In genomic region chr7:83559887-83560286, GRCh38 we compare ENCODE assay signal across 28 cellular contexts.
"Had no signal": no experiment of that assay in that cellular context is flagged by ENCODE, and none has a peak within 500 bp of the region (broad histone marks: within the 10 kb centered on the region; RNA-seq: fewer than 3 reads in every experiment).

No MANE protein-coding gene starts in this region.

- FAIRE-seq: astrocyte, TTC549 had no signal

- H3K4me3 Mint-ChIP-seq: activated CD4-positive, alpha-beta T cell treated with anti-CD3 and anti-CD28 coated beads, Interleukin-2, amount 10 ng/mL, durations not matched to agents 24 days and 14 days; activated CD8-positive, alpha-beta T cell treated with anti-CD3 and anti-CD28 coated beads, Interleukin-2, amount 10 ng/mL, durations not matched to agents 7 days and 5 days; activated naive CD4-positive, alpha-beta T cell treated with anti-CD3 and anti-CD28 coated beads, Interleukin-2, amount 50 U/mL, for 24 hours; activated naive CD8-positive, alpha-beta T cell treated with anti-CD3 and anti-CD28 coated beads, Interleukin-2, amount 10 ng/mL, durations not matched to agents 7 days and 5 days; activated T-cell treated with anti-CD3 and anti-CD28 coated beads, Interleukin-2, amount 50 U/mL, for 24 hours had no signal

- H3K27ac Mint-ChIP-seq: activated CD4-positive, alpha-beta T cell treated with anti-CD3 and anti-CD28 coated beads, Interleukin-2, amount 10 ng/mL, durations not matched to agents 24 days and 14 days; activated CD8-positive, alpha-beta T cell treated with anti-CD3 and anti-CD28 coated beads, Interleukin-2, amount 10 ng/mL, durations not matched to agents 7 days and 5 days; activated naive CD4-positive, alpha-beta T cell treated with anti-CD3 and anti-CD28 coated beads, Interleukin-2, amount 50 U/mL, for 24 hours; activated naive CD8-positive, alpha-beta T cell treated with anti-CD3 and anti-CD28 coated beads, Interleukin-2, amount 10 ng/mL, durations not matched to agents 7 days and 5 days; activated T-cell treated with anti-CD3 and anti-CD28 coated beads, Interleukin-2, amount 50 U/mL, for 24 hours; activated T-helper 2 cell treated with anti-CD3 and anti-CD28 coated beads, Interferon-gamma antibody, Interleukin-2, Interleukin-4, amounts not matched to agents 10 μg/mL and 5 μg/mL and 100 μg/mL, durations not matched to agents 14 hours and 24 hours and 36 hours had no signal

- H3K4me1 Mint-ChIP-seq: activated CD4-positive, alpha-beta T cell treated with anti-CD3 and anti-CD28 coated beads, Interleukin-2, amount 10 ng/mL, durations not matched to agents 24 days and 14 days; activated naive CD4-positive, alpha-beta T cell treated with anti-CD3 and anti-CD28 coated beads, Interleukin-2, amount 50 U/mL, for 24 hours; activated naive CD8-positive, alpha-beta T cell treated with anti-CD3 and anti-CD28 coated beads, Interleukin-2, amount 10 ng/mL, durations not matched to agents 7 days and 5 days had no signal

- H3K36me3 Mint-ChIP-seq: activated naive CD4-positive, alpha-beta T cell treated with anti-CD3 and anti-CD28 coated beads, Interleukin-2, amount 50 U/mL, for 24 hours; activated naive CD8-positive, alpha-beta T cell treated with anti-CD3 and anti-CD28 coated beads, Interleukin-2, amount 10 ng/mL, durations not matched to agents 7 days and 5 days had no signal

- H3K27me3 Mint-ChIP-seq: activated CD4-positive, alpha-beta T cell treated with anti-CD3 and anti-CD28 coated beads, Interleukin-2, amount 10 ng/mL, durations not matched to agents 24 days and 14 days; activated naive CD4-positive, alpha-beta T cell treated with anti-CD3 and anti-CD28 coated beads, Interleukin-2, amount 50 U/mL, for 24 hours; activated naive CD8-positive, alpha-beta T cell treated with anti-CD3 and anti-CD28 coated beads, Interleukin-2, amount 10 ng/mL, durations not matched to agents 7 days and 5 days; activated T-cell treated with anti-CD3 and anti-CD28 coated beads, Interleukin-2, amount 50 U/mL, for 24 hours had no signal

- ATAC-seq: activated CD8-positive, alpha-beta T cell treated with anti-CD3 and anti-CD28 coated beads, Interleukin-2, amount 10 ng/mL, durations not matched to agents 7 days and 5 days; body of pancreas; Panc1 had no signal

- DNase-seq: activated CD4-positive, alpha-beta T cell treated with anti-CD3 and anti-CD28 coated beads, Interleukin-2, amount 10 ng/mL, durations not matched to agents 24 days and 14 days; activated CD4-positive, alpha-beta T cell treated with anti-CD3 and anti-CD28 coated beads, Interleukin-2, amount 50 U/mL, for 4 hours; activated CD8-positive, alpha-beta T cell treated with anti-CD3 and anti-CD28 coated beads, Interleukin-2, amount 10 ng/mL, durations not matched to agents 7 days and 5 days; activated gamma-delta T cell; activated naive CD4-positive, alpha-beta T cell treated with Interleukin-2 at 50 U/mL for 16 hours; activated naive CD8-positive, alpha-beta T cell treated with anti-CD3 and anti-CD28 coated beads, Interleukin-2, amount 10 ng/mL, durations not matched to agents 7 days and 5 days; activated T-cell treated with anti-CD3 and anti-CD28 coated beads, Interleukin-2, amount 50 U/mL, for 24 hours; adrenal gland; body of pancreas; Kasumi-1; MG63; NCI-H1048; NCI-H1105 treated with DMSO at 0.1 percent for 48 hours; NCI-H1436; NCI-H1694; NCI-H1930; NCI-H2081 treated with DMSO at 0.1 percent for 48 hours; NCI-H226; NCI-H446 treated with DMSO at 0.1 percent for 48 hours; NCI-H524; SHP77; SJCRH30; T1000 had no signal

- H3K9me3 Mint-ChIP-seq: activated CD4-positive, alpha-beta T cell treated with anti-CD3 and anti-CD28 coated beads, Interleukin-2, amount 10 ng/mL, durations not matched to agents 24 days and 14 days; activated naive CD4-positive, alpha-beta T cell treated with anti-CD3 and anti-CD28 coated beads, Interleukin-2, amount 50 U/mL, for 24 hours; activated naive CD8-positive, alpha-beta T cell treated with anti-CD3 and anti-CD28 coated beads, Interleukin-2, amount 10 ng/mL, durations not matched to agents 7 days and 5 days; activated T-cell treated with anti-CD3 and anti-CD28 coated beads, Interleukin-2, amount 50 U/mL, for 24 hours had no signal
